Comparison of ENCODE assay signal across 9 cellular contexts in the genomic region with DNA sequence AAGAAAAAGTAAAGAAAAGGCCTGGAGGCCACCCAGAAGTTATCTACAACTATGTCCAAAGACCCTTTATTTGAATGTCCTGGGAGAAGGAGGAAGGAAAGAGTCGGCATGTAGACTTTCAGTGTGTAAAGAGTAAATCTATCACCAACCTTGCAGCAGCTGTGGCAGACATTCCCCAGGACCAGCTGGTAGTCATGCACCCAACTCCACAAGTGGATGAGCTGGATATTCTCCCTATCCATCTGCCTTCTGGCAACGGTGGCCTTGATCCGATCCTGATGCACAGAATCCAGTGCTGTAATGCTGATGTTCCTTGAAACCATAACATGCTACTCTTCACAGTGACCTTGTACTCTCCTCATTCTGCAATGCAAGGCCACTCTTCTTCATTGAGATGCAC. TPM values are rescaled to one million over a fixed set of nuclear protein-coding genes. Genes with fewer than 3 reads are reported as not detected.
"Had no signal": no experiment of that assay in that cellular context is flagged by ENCODE, and none has a peak within 500 bp of the region (broad histone marks: within the 10 kb centered on the region; RNA-seq: fewer than 3 reads in every experiment).

No MANE protein-coding gene starts in this region.

- H3K4me2 ChIP-seq: GM23338 had no signal

- H3K27ac Mint-ChIP-seq: GM23338, HFFc6, IgD-negative memory B cell had no signal

- H3K36me3 Mint-ChIP-seq: IgD-negative memory B cell had no signal

- H3K9me3 ChIP-seq: HAP-1 had no signal

- H3K4me1 Mint-ChIP-seq: GM23338, IgD-negative memory B cell had no signal

- H3K27ac ChIP-seq: HL-60 had no signal

- DNase-seq: HFFc6, KBM-7 had no signal

- H3K4me3 Mint-ChIP-seq: GM23338, HFFc6, IgD-negative memory B cell had no signal

- H3K9me3 Mint-ChIP-seq: GM23338, HFFc6, IgD-negative memory B cell had no signal

- H3K4me1 ChIP-seq: HAP-1 had no signal

- H2AFZ ChIP-seq: GM23338 had no signal

RNA-seq across cellular contexts. Expression of gene KRT76, which starts 27.3 kb away (rescaled TPM):
- total RNA-seq: GM23338, H1, HepG2, HFFc6, HT1080 had no signal

RNA-seq across cellular contexts. Expression of gene KRT3, which starts 46.1 kb away (rescaled TPM):
- total RNA-seq: GM23338, H1, HepG2, HFFc6 had no signal

RNA-seq across cellular contexts. Expression of gene KRT77, which starts 46.5 kb away (rescaled TPM):
- total RNA-seq: GM23338, H1, HepG2, HFFc6, HT1080 had no signal
